ENCODE assay signal across 9 cellular contexts in genomic region chr11:93169950-93170561, GRCh38. TPM values are rescaled to one million over a fixed set of nuclear protein-coding genes. Genes with fewer than 3 reads are reported as not detected.
A peak's percentile ranks its signal among the peaks of the same experiment; 100 is the strongest.
DNase-seq lines count a peak whose midpoint lies in the region; ATAC-seq and TF ChIP-seq lines count a peak whose summit lies in the region.
"Had no signal": no experiment of that assay in that cellular context is flagged by ENCODE, and none has a peak within 500 bp of the region (broad histone marks: within the 10 kb centered on the region; RNA-seq: fewer than 3 reads in every experiment).

No MANE protein-coding gene starts in this region.

- intact Hi-C loops in CD14-positive monocyte (cut with micrococcal nuclease) = loop anchor here in 1 of 2 donors (10.0 kb wide), 1 partner anchor 55 kb away; no protein-coding TSS in a partner anchor
- intact Hi-C loops in HCT116 (cut with micrococcal nuclease) = loop anchor here (1.0 kb wide), 1 partner anchor 228 kb away; no protein-coding TSS in a partner anchor
- intact Hi-C loops in activated CD4-positive, alpha-beta T cell treated with anti-CD3 and anti-CD28 coated beads, Interleukin-2, amount 10 ng/mL, durations not matched to agents 24 days and 14 days (cut with micrococcal nuclease) = loop anchor here (5.0 kb wide), 1 partner anchor 228 kb away; no protein-coding TSS in a partner anchor
- intact Hi-C loops in natural killer cell (cut with micrococcal nuclease) = no loop called here

- POLR2A ChIA-PET in HCT116 (lab: Charles Lee) = no interaction called here

- H3K36me3 Mint-ChIP-seq in CD14-positive monocyte (peaks cover 7 to 11% of the 10 kb centered on the region in 2 donors), natural killer cell (no peaks in the 10 kb centered on the region)
- H3K36me3 Mint-ChIP-seq in activated CD4-positive, alpha-beta T cell treated with anti-CD3 and anti-CD28 coated beads, Interleukin-2, amount 10 ng/mL, durations not matched to agents 24 days and 14 days (ENCODE audit: low read depth) = peaks cover 7% of the 10 kb centered on the region

- no TSS peak for BruUV-seq in HCT116 (replicated peaks; lab: Mats Ljungman, UMichigan)

- CTCF ChIA-PET in HCT116 (lab: Charles Lee) = interaction anchor here (1.0 to 2.7 kb wide), 3 partner anchors 11 to 228 kb away, joined by 3 to 9 read pairs (median 3); no protein-coding TSS in a partner anchor

- no peak overlapping the region for H3K9ac ChIP-seq in HCT116 (ENCODE audit: low read length)

- peak; percentile 53 for TF ChIP-seq RAD21 in HCT116 (IDR thresholded peaks at IDR 0.05; ENCODE audit: low read depth)

- H4K20me1 ChIP-seq in HCT116 (ENCODE audit: insufficient read depth) = no peaks in the 10 kb centered on the region

- no peak overlapping the region for H3K4me3 Mint-ChIP-seq in CD14-positive monocyte
- no peak overlapping the region for H3K4me3 Mint-ChIP-seq in activated CD4-positive, alpha-beta T cell treated with anti-CD3 and anti-CD28 coated beads, Interleukin-2, amount 10 ng/mL, durations not matched to agents 24 days and 14 days
- H3K4me3 Mint-ChIP-seq in natural killer cell = no peak overlapping the region

- peak; percentile 35 for TF ChIP-seq CTCF in CD14-positive monocyte (IDR thresholded peaks at IDR 0.05)
- TF ChIP-seq CTCF in HCT116 (IDR thresholded peaks at IDR 0.05 in 2 of 3, conservative IDR thresholded peaks at IDR 0.05 in 1 of 3; ENCODE audit: borderline replicate concordance in 1 of 3, insufficient read depth in 1 of 3, low read depth in 2 of 3, low read length in 2 of 3) = peak in 2 of 3 experiments; percentile 38 to 53; a peak in 4 of 6 replicates
- TF ChIP-seq CTCF in VCaP (conservative IDR thresholded peaks at IDR 0.05) = peak; percentile 82
- no peak for TF ChIP-seq CTCF in natural killer cell (IDR thresholded peaks at IDR 0.05)
- TF ChIP-seq CTCF in upper lobe of left lung (IDR thresholded peaks at IDR 0.05) = no peak

- H3K27ac ChIP-seq in HCT116 (ENCODE audit: low read depth, low read length) (no peak overlapping the region), VCaP (no peak overlapping the region), upper lobe of left lung (no peak overlapping the region)

- H3K27me3 Mint-ChIP-seq in CD14-positive monocyte (ENCODE audit: low read depth in 3 of 3) (no peaks in the 10 kb centered on the region), natural killer cell (ENCODE audit: low read depth in 2 of 2) (no peaks in the 10 kb centered on the region)
- H3K27me3 Mint-ChIP-seq in activated CD4-positive, alpha-beta T cell treated with anti-CD3 and anti-CD28 coated beads, Interleukin-2, amount 10 ng/mL, durations not matched to agents 24 days and 14 days = no peaks in the 10 kb centered on the region

- 66 to 69% methylated on average over 2 of the region's 2 CpGs for WGBS in upper lobe of left lung, 2 donors

- 0 out of 4 replicates have a peak, but pooled peaks cover 0 to 2% of the 10 kb centered on the region in 2 experiments for H3K36me3 ChIP-seq in HCT116 (ENCODE audit: control insufficient read depth in 1 of 2, insufficient read depth in 2 of 2, low read length in 2 of 2)
- H3K36me3 ChIP-seq in upper lobe of left lung = peaks cover 0 to 8% (median 3%) of the 10 kb centered on the region in 4 donors

- H3K4me1 Mint-ChIP-seq in CD14-positive monocyte (peaks cover 17% of the 10 kb centered on the region), natural killer cell (peaks cover 6 to 18% of the 10 kb centered on the region in 2 donors)
- peaks cover 9% of the 10 kb centered on the region for H3K4me1 Mint-ChIP-seq in activated CD4-positive, alpha-beta T cell treated with anti-CD3 and anti-CD28 coated beads, Interleukin-2, amount 10 ng/mL, durations not matched to agents 24 days and 14 days

- no peak overlapping the region for H2AFZ ChIP-seq in HCT116 (ENCODE audit: low read depth, low read length, poor library complexity, severe bottlenecking)

- no peaks in the 10 kb centered on the region for H3K9me2 ChIP-seq in HCT116 (ENCODE audit: insufficient read depth)

- H3K9me3 Mint-ChIP-seq in CD14-positive monocyte (no peaks in the 10 kb centered on the region), natural killer cell (no peaks in the 10 kb centered on the region)
- H3K9me3 Mint-ChIP-seq in activated CD4-positive, alpha-beta T cell treated with anti-CD3 and anti-CD28 coated beads, Interleukin-2, amount 10 ng/mL, durations not matched to agents 24 days and 14 days = no peaks in the 10 kb centered on the region

- TF ChIP-seq EP300 in upper lobe of left lung (IDR thresholded peaks at IDR 0.05) = no peak

- no peaks in the 10 kb centered on the region for H3K9me3 ChIP-seq in HCT116 (ENCODE audit: control insufficient read depth in 1 of 2, insufficient read depth in 1 of 2, low read depth in 1 of 2, low read length in 2 of 2)
- H3K9me3 ChIP-seq in upper lobe of left lung = no peaks in the 10 kb centered on the region

- RAD21 ChIA-PET in HCT116 (lab: Charles Lee; ENCODE audit: low non-redundant PET in 1 of 2, low total read pairs in 2 of 2, uncharacterized antibody in 2 of 2, unreplicated experiment in 2 of 2) = no interaction called here

- no peaks in the 10 kb centered on the region for H3K79me2 ChIP-seq in HCT116 (ENCODE audit: insufficient read depth, low read length)

- H3K4me3 ChIP-seq in HCT116 (replicated peaks in 1 of 2; ENCODE audit: low read depth in 1 of 2, low read length in 2 of 2) (no peak overlapping the region), upper lobe of left lung (no peak overlapping the region)

- no peak overlapping the region for H3K4me2 ChIP-seq in HCT116 (ENCODE audit: low read length)

- H3K27ac Mint-ChIP-seq in CD14-positive monocyte (peak overlapping the region in 2 of 7 donors; percentile 30 to 63), natural killer cell (no peak overlapping the region)
- no peak overlapping the region for H3K27ac Mint-ChIP-seq in activated CD4-positive, alpha-beta T cell treated with anti-CD3 and anti-CD28 coated beads, Interleukin-2, amount 10 ng/mL, durations not matched to agents 24 days and 14 days

- no peak for DNase-seq in CD14-positive monocyte (ENCODE audit: low spot score)
- peak; percentile 22 for DNase-seq in HCT116 (ENCODE audit: low read depth, low spot score)
- DNase-seq in kidney tubule cell (ENCODE audit: low spot score) = peak; percentile 30
- DNase-seq in activated CD4-positive, alpha-beta T cell treated with anti-CD3 and anti-CD28 coated beads, Interleukin-2, amount 10 ng/mL, durations not matched to agents 24 days and 14 days = no peak
- DNase-seq in natural killer cell = no peak
- DNase-seq in upper lobe of left lung = no peak
- DNase-seq: activated CD8-positive, alpha-beta memory T cell treated with anti-CD3 and anti-CD28 coated beads, Interleukin-2, amount 50 U/mL, for 48 hours had no signal

- ATAC-seq in HCT116 (peak; percentile 65; the same call in 1 of the 2 replicates), natural killer cell (no peak), GM19328 (IDR thresholded peaks at IDR 0.05; ENCODE audit: unreplicated experiment) (no peak), upper lobe of left lung (ENCODE audit: low FRiP score in 2 of 2) (no peak)

- no peaks in the 10 kb centered on the region for H3K4me1 ChIP-seq in HCT116 (ENCODE audit: control insufficient read depth in 1 of 2, insufficient read depth in 2 of 2, low read length in 2 of 2)
- H3K4me1 ChIP-seq in upper lobe of left lung = no peaks in the 10 kb centered on the region

- no peak for TF ChIP-seq POLR2A in HCT116 (IDR thresholded peaks at IDR 0.05; ENCODE audit: borderline replicate concordance, extremely low read depth, insufficient read depth, insufficient read length)
- TF ChIP-seq POLR2A in upper lobe of left lung (IDR thresholded peaks at IDR 0.05) = no peak

- H3K27me3 ChIP-seq in HCT116 (ENCODE audit: insufficient read depth, low read length) (no peaks in the 10 kb centered on the region), upper lobe of left lung (no peaks in the 10 kb centered on the region)

TF ChIP-seq in HCT116, 20 proteins besides CTCF, POLR2A, EP300 and RAD21:
- TF ChIP-seq EZH2phosphoT487 (IDR thresholded peaks at IDR 0.05; ENCODE audit: borderline replicate concordance) (no peak), SRF (IDR thresholded peaks at IDR 0.05; ENCODE audit: low read depth) (no peak), POLR2AphosphoS5 (IDR thresholded peaks at IDR 0.05; ENCODE audit: low read depth, low read length) (no peak), TCF7L2 (IDR thresholded peaks at IDR 0.05; ENCODE audit: borderline replicate concordance, extremely low read depth, insufficient read depth, insufficient read length) (no peak), ZNF274 (IDR thresholded peaks at IDR 0.05; ENCODE audit: low read depth, low read length) (no peak), EZH2 (IDR thresholded peaks at IDR 0.05) (no peak)

RNA-seq across cellular contexts. Expression of gene SLC36A4, which starts 27.7 kb away (rescaled TPM):
- 10 to 100 TPM; 62.0 to 65.2 TPM for polyA plus RNA-seq in CD14-positive monocyte
- 21.1 TPM for total RNA-seq in HCT116 (2021; ENCODE audit: unreplicated experiment)
- 13.2 and 13.5 TPM in 2 replicates for polyA plus RNA-seq in HCT116 (2012)
- total RNA-seq in activated CD4-positive, alpha-beta T cell treated with anti-CD3 and anti-CD28 coated beads, Interleukin-2, amount 10 ng/mL, durations not matched to agents 24 days and 14 days = 14.7 and 16.1 TPM in 2 replicates
- total RNA-seq in natural killer cell = 10 to 100 TPM; 14.2 to 17.0 (median 14.6) TPM
- total RNA-seq in upper lobe of left lung = 10 to 100 TPM; 11.4 to 37.9 (median 16.7) TPM

Comparison
In these comparisons a context has a peak if more than half of its experiments do, and no peak if none do; other contexts are left out.
1. DNase-seq: peak in HCT116 (single experiment) and kidney tubule cell (single experiment); none in CD14-positive monocyte (single experiment), activated CD4-positive, alpha-beta T cell treated with anti-CD3 and anti-CD28 coated beads, Interleukin-2, amount 10 ng/mL, durations not matched to agents 24 days and 14 days (single experiment), natural killer cell (single experiment) and upper lobe of left lung (0 of 2).
2. CTCF ChIP-seq: peak in CD14-positive monocyte (single experiment), HCT116 (2 of 3) and VCaP (single experiment); none in natural killer cell (single experiment) and upper lobe of left lung (0 of 6).